ENCODE assay signal across 8 cellular contexts in the genomic region with DNA sequence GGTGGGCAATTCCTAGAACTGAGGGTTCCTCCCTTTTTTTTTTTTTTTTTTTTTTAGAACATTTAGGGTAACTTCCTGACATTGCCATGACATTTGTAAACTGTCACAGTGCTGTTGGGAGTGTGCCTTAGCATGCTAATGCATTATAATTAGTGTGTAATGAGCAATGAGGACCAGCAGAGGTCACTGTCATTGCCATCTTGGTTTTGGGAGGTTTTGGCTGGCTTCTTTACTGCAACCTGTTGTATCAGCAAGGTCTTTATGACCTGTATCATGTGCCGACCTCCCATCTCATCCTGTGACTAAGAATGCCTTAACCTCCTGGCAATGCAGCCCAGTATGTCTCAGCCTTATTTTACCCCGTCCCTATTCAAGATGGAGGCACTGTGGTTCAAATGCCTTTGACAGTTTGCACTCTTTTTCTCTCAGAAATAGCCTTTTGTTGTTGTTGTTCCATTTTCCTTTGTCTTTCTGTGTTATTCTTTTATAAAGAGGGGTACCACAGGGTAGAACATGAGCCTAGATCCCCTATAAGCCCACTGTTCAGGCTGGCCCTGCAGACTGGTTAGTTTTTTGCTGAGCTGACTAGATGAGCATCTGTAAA.
DNase-seq lines count a peak whose midpoint lies in the region; ATAC-seq and TF ChIP-seq lines count a peak whose summit lies in the region.

No MANE protein-coding gene starts in this region.

- peaks cover 8% of the 10 kb centered on the region for H3K9me3 Mint-ChIP-seq in endodermal cell
- H3K9me3 Mint-ChIP-seq in stimulated activated memory B cell treated with anti-CD40 and anti-IgM and Interleukin-4, amounts not matched to agents 10 μg/mL and 1 μg/mL and 100 μg/mL, for 72 hours = no peaks in the 10 kb centered on the region

- H3K36me3 ChIP-seq in GM23248 (ENCODE audit: low read depth) (no peaks in the 10 kb centered on the region), OCI-LY3 (replicated peaks; ENCODE audit: low read depth, low read length) (no peaks in the 10 kb centered on the region), endodermal cell (ENCODE audit: control insufficient read depth, insufficient read depth, low read length) (no peaks in the 10 kb centered on the region), smooth muscle cell (ENCODE audit: low read depth) (no peaks in the 10 kb centered on the region)

- H3K4me2 ChIP-seq in GM23248 (ENCODE audit: unreplicated experiment) = no peak overlapping the region
- peak overlapping the region; percentile 25 for H3K4me2 ChIP-seq in OCI-LY3 (ENCODE audit: low read length)
- no peak overlapping the region for H3K4me2 ChIP-seq in smooth muscle cell

- no peak overlapping the region for H2AFZ ChIP-seq in GM23248
- 0 out of 2 replicates have a peak overlapping the region, but pooled peaks have one; percentile 10 for H2AFZ ChIP-seq in OCI-LY3 (ENCODE audit: low read depth, low read length)
- no peak overlapping the region for H2AFZ ChIP-seq in smooth muscle cell (ENCODE audit: low read depth)

- H3K27me3 ChIP-seq in GM23248 (replicated peaks; ENCODE audit: insufficient read depth) = peaks cover 16% of the 10 kb centered on the region; the same call in 1 of the 2 replicates
- 0 out of 2 replicates have a peak, but pooled peaks cover 5% of the 10 kb centered on the region for H3K27me3 ChIP-seq in OCI-LY3 (ENCODE audit: low read depth, low read length)
- H3K27me3 ChIP-seq in endodermal cell (ENCODE audit: control insufficient read depth, insufficient read depth, low read length, poor library complexity, severe bottlenecking) = no peaks in the 10 kb centered on the region
- no peaks in the 10 kb centered on the region for H3K27me3 ChIP-seq in smooth muscle cell (ENCODE audit: low read depth)

- no peaks in the 10 kb centered on the region for H3K36me3 Mint-ChIP-seq in endodermal cell (ENCODE audit: low read depth)
- no peaks in the 10 kb centered on the region for H3K36me3 Mint-ChIP-seq in stimulated activated memory B cell treated with anti-CD40 and anti-IgM and Interleukin-4, amounts not matched to agents 10 μg/mL and 1 μg/mL and 100 μg/mL, for 72 hours

- H3K79me2 ChIP-seq in GM23248 (ENCODE audit: insufficient read depth) (no peaks in the 10 kb centered on the region), OCI-LY3 (ENCODE audit: low read length) (no peaks in the 10 kb centered on the region), smooth muscle cell (ENCODE audit: low read depth) (no peaks in the 10 kb centered on the region)

- no peaks in the 10 kb centered on the region for H3K9me3 ChIP-seq in GM23248 (ENCODE audit: low read depth)
- H3K9me3 ChIP-seq in OCI-LY3 (ENCODE audit: insufficient read depth, low read length) = no peaks in the 10 kb centered on the region
- peaks cover 9% of the 10 kb centered on the region for H3K9me3 ChIP-seq in endodermal cell (ENCODE audit: control insufficient read depth, low read length)
- H3K9me3 ChIP-seq in smooth muscle cell (replicated peaks; ENCODE audit: low read depth) = no peaks in the 10 kb centered on the region

- TF ChIP-seq CTCF in OCI-LY3 (IDR thresholded peaks at IDR 0.05; ENCODE audit: low read depth, low read length) (peak; percentile 62), endodermal cell (conservative IDR thresholded peaks at IDR 0.05) (peak; percentile 76), smooth muscle cell (IDR thresholded peaks at IDR 0.05; ENCODE audit: borderline replicate concordance, insufficient read depth, poor library complexity, severe bottlenecking) (peak; percentile 45)

- no peaks in the 10 kb centered on the region for H4K20me1 ChIP-seq in GM23248 (ENCODE audit: insufficient read depth)
- no peaks in the 10 kb centered on the region for H4K20me1 ChIP-seq in OCI-LY3 (ENCODE audit: insufficient read depth, low read length)
- H4K20me1 ChIP-seq in smooth muscle cell (ENCODE audit: low read depth) = no peaks in the 10 kb centered on the region

- H3K4me3 ChIP-seq in GM23248 (no peak overlapping the region), OCI-LY3 (ENCODE audit: low read length) (no peak overlapping the region), endodermal cell (ENCODE audit: low read length) (no peak overlapping the region), smooth muscle cell (no peak overlapping the region)

- H3K4me1 Mint-ChIP-seq in endodermal cell = peaks cover 12% of the 10 kb centered on the region
- H3K4me1 Mint-ChIP-seq in stimulated activated memory B cell treated with anti-CD40 and anti-IgM and Interleukin-4, amounts not matched to agents 10 μg/mL and 1 μg/mL and 100 μg/mL, for 72 hours = no peaks in the 10 kb centered on the region

- DNase-seq in NCI-H82 (lab: John Stamatoyannopoulos, UW) (peak; percentile 47), NCI-H82 treated with DMSO at 0.1 percent for 48 hours (lab: John Stamatoyannopoulos, UW; ENCODE audit: unreplicated experiment) (no peak), GM23248 (peak; percentile 43), endodermal cell (peak; percentile 76), smooth muscle cell (lab: John Stamatoyannopoulos, UW; ENCODE audit: unreplicated experiment) (no peak)

- in situ Hi-C loops in GM23248 (cut with MboI) = no loop called here

- H3K9ac ChIP-seq in GM23248 = no peak overlapping the region
- no peak overlapping the region for H3K9ac ChIP-seq in OCI-LY3 (ENCODE audit: low read length)
- H3K9ac ChIP-seq in endodermal cell (ENCODE audit: extremely low read depth, low read length, poor library complexity, severe bottlenecking) = no peak overlapping the region
- H3K9ac ChIP-seq in smooth muscle cell (ENCODE audit: low read depth) = no peak overlapping the region

- no peaks in the 10 kb centered on the region for H3K9me2 ChIP-seq in GM23248 (ENCODE audit: insufficient read depth)

- H3F3A ChIP-seq in GM23248 (ENCODE audit: insufficient read depth) = no peaks in the 10 kb centered on the region
- no peaks in the 10 kb centered on the region for H3F3A ChIP-seq in smooth muscle cell (ENCODE audit: low read depth)

- H3K4me3 Mint-ChIP-seq in endodermal cell = no peak overlapping the region
- H3K4me3 Mint-ChIP-seq in stimulated activated memory B cell treated with anti-CD40 and anti-IgM and Interleukin-4, amounts not matched to agents 10 μg/mL and 1 μg/mL and 100 μg/mL, for 72 hours = no peak overlapping the region

- H3K4me1 ChIP-seq in GM23248 (ENCODE audit: insufficient read depth) (no peaks in the 10 kb centered on the region), OCI-LY3 (ENCODE audit: low read length) (peaks cover 17% of the 10 kb centered on the region), endodermal cell (ENCODE audit: control insufficient read depth, insufficient read depth, low read length) (no peaks in the 10 kb centered on the region), smooth muscle cell (ENCODE audit: low read depth) (no peaks in the 10 kb centered on the region)

- H3K27ac Mint-ChIP-seq in endodermal cell = no peak overlapping the region
- H3K27ac Mint-ChIP-seq in stimulated activated memory B cell treated with anti-CD40 and anti-IgM and Interleukin-4, amounts not matched to agents 10 μg/mL and 1 μg/mL and 100 μg/mL, for 72 hours = no peak overlapping the region

- no peaks in the 10 kb centered on the region for H3K27me3 Mint-ChIP-seq in endodermal cell (ENCODE audit: insufficient read depth)
- peaks cover 48% of the 10 kb centered on the region for H3K27me3 Mint-ChIP-seq in stimulated activated memory B cell treated with anti-CD40 and anti-IgM and Interleukin-4, amounts not matched to agents 10 μg/mL and 1 μg/mL and 100 μg/mL, for 72 hours

- no peak overlapping the region for H3K27ac ChIP-seq in GM23248
- H3K27ac ChIP-seq in OCI-LY3 (ENCODE audit: low read length) = no peak overlapping the region
- H3K27ac ChIP-seq in endodermal cell (ENCODE audit: low read depth, low read length) = no peak overlapping the region
- H3K27ac ChIP-seq in smooth muscle cell (ENCODE audit: low read depth) = no peak overlapping the region

- no peak for ATAC-seq in HG02759 (IDR thresholded peaks at IDR 0.05; ENCODE audit: unreplicated experiment)
- no peak for ATAC-seq in stimulated activated memory B cell treated with anti-CD40 and anti-IgM and Interleukin-4, amounts not matched to agents 10 μg/mL and 1 μg/mL and 100 μg/mL, for 72 hours

- WGBS in GM23248 (ENCODE audit: low coverage in 1 of 2, low lambda C conversion rate in 2 of 2, missing lambda C conversion rate in 2 of 2), 2 experiments = 23 to 26% methylated on average over 2 of the region's 2 CpGs
- WGBS in endodermal cell (ENCODE audit: insufficient coverage in 1 of 2, insufficient read length in 1 of 2), 2 experiments = 75 to 77% methylated on average over 1 to 2 of the region's 2 CpGs
- WGBS in smooth muscle cell (ENCODE audit: low lambda C conversion rate) = 65% methylated on average over 2 of the region's 2 CpGs

Comparison
In these comparisons a context has a peak if more than half of its experiments do, and no peak if none do; other contexts are left out.
1. DNase-seq: peak in NCI-H82 (single experiment), GM23248 (single experiment) and endodermal cell (single experiment); none in NCI-H82 treated with DMSO at 0.1 percent for 48 hours (single experiment) and smooth muscle cell (single experiment).
2. Peak in every context shown above with its lines, with median percentiles within 50 percentile points of each other: CTCF ChIP-seq.